ENCODE assay signal across 8 cellular contexts in genomic region chr20:38730989-38731737, GRCh38. TPM values are rescaled to one million over a fixed set of nuclear protein-coding genes. Genes with fewer than 3 reads are reported as not detected.
DNase-seq lines count a peak whose midpoint lies in the region; ATAC-seq and TF ChIP-seq lines count a peak whose summit lies in the region.

No MANE protein-coding gene starts in this region.

- H3K4me3 Mint-ChIP-seq in endothelial cell (ENCODE audit: unreplicated experiment): peak overlapping the region; percentile 65

- no peak overlapping the region for H3K9ac ChIP-seq in mucosa of stomach (ENCODE audit: low read length)

- H3K36me3 ChIP-seq in mucosa of stomach (ENCODE audit: control insufficient read depth, insufficient read depth, low read length): no peaks in the 10 kb centered on the region

- peaks cover 20% of the 10 kb centered on the region for H3K4me1 ChIP-seq in mucosa of stomach (ENCODE audit: control insufficient read depth, insufficient read depth, low read length)

- peak overlapping the region; percentile 79 for H3K27ac Mint-ChIP-seq in endothelial cell (ENCODE audit: unreplicated experiment)

- DNase-seq in Caki2 (ENCODE audit: low read depth): peak; percentile 67
- peak; percentile 56 for DNase-seq in NCI-H510A treated with DMSO at 0.1 percent for 48 hours (lab: John Stamatoyannopoulos, UW)
- peak; percentile 47 to 53 for DNase-seq in activated CD8-positive, alpha-beta memory T cell treated with anti-CD3 and anti-CD28 coated beads for 4 hours (ENCODE audit: low read depth in 2 of 2)
- DNase-seq in endothelial cell (ENCODE audit: low spot score): peak; percentile 84
- DNase-seq in stimulated activated CD8-positive, alpha-beta memory T cell treated with anti-CD3 and anti-CD28 coated beads, Interleukin-7, amount 100 ng/mL, for 1 hour (ENCODE audit: low read depth in 2 of 2): peak; percentile 54 to 72

- in situ Hi-C loops in Caki2 (cut with HindIII; ENCODE audit: low pct_unique_long_range_greater_than_20kb, low sequenced_read_pairs): no loop called here

- H3K27me3 Mint-ChIP-seq in endothelial cell (ENCODE audit: unreplicated experiment): peaks cover 42% of the 10 kb centered on the region

- peak; percentile 49 for ATAC-seq in HG02588 (IDR thresholded peaks at IDR 0.05; ENCODE audit: unreplicated experiment)
- no peak for ATAC-seq in HG02938 (IDR thresholded peaks at IDR 0.05; ENCODE audit: unreplicated experiment)

- H3K9me3 Mint-ChIP-seq in endothelial cell (ENCODE audit: unreplicated experiment): no peaks in the 10 kb centered on the region

- peaks cover 48% of the 10 kb centered on the region for H3K4me1 Mint-ChIP-seq in endothelial cell (ENCODE audit: unreplicated experiment)

- peaks cover 5% of the 10 kb centered on the region for H3K36me3 Mint-ChIP-seq in endothelial cell (ENCODE audit: low read depth, unreplicated experiment)

- H3K9me3 ChIP-seq in mucosa of stomach (ENCODE audit: control insufficient read depth, low read length): no peaks in the 10 kb centered on the region

- peaks cover 86% of the 10 kb centered on the region for H3K27me3 ChIP-seq in mucosa of stomach (ENCODE audit: control insufficient read depth, insufficient read depth, low read length)

- TF ChIP-seq CTCF in endothelial cell (IDR thresholded peaks at IDR 0.05; ENCODE audit: unreplicated experiment): peak; percentile 100

- peak overlapping the region; percentile 7 for H3K4me3 ChIP-seq in mucosa of stomach (ENCODE audit: low read length)

RNA-seq across cellular contexts. Expression of gene SLC32A1, which starts 6.9 kb away (rescaled TPM):
- total RNA-seq in Caki2 (2014; rRNA removed; shearing (Covaris generic); ENCODE audit: low replicate concordance): not detected in 2 replicates
- 3.4 TPM for total RNA-seq in endothelial cell (ENCODE audit: unreplicated experiment)

RNA-seq across cellular contexts. Expression of gene ACTR5, which starts 17.1 kb away (rescaled TPM):
- 7.9 and 11.6 TPM in 2 replicates for total RNA-seq in Caki2 (2014; rRNA removed; shearing (Covaris generic); ENCODE audit: low replicate concordance)
- 17.3 TPM for total RNA-seq in endothelial cell (ENCODE audit: unreplicated experiment)
